15 cellular contexts compared by ENCODE assay signal in the genomic region with DNA sequence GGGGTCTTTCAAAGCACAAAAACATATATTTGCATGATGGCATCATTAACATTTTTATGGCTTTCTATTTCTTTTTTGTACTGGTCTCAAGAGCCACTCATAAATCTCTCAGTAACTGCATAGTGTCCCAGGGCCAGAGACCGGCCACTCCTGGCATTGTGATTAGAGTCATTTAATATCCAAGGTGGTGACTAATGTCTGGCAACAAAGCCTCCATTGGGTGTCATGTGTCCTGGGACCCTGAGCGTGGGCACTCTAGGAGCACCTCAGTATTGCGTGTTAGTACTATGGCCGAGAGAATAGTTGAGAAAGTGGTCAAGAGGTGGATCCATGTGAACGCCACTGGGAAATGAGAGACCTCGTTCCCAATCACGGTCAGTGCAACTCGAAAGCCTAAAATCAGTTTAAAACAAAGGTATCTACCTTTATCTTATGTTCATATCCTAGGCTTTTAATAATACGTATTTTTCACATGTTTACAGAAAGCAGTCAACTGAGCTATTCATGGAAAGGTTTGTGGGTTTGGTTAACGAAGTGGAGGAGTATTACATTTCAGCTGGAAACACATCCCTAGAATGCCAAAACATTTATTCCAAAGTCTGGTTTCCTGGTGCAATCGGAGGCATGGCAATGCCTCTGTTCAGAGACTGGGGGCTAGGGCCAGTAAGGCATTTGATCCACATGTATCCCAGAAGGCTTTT. TPM values are rescaled to one million over a fixed set of nuclear protein-coding genes. Genes with fewer than 3 reads are reported as not detected.
"Had no signal": no experiment of that assay in that cellular context is flagged by ENCODE, and none has a peak within 500 bp of the region (broad histone marks: within the 10 kb centered on the region; RNA-seq: fewer than 3 reads in every experiment).

No MANE protein-coding gene starts in this region.

- H3K4me3 ChIP-seq: cardiac muscle cell, sigmoid colon, tibial nerve had no signal

- DNase-seq: activated CD4-positive, alpha-beta T cell treated with anti-CD3 and anti-CD28 coated beads, Interleukin-2, amount 50 U/mL, for 48 hours; activated naive CD4-positive, alpha-beta T cell treated with anti-CD3 and anti-CD28 coated beads for 36 hours; dorsolateral prefrontal cortex; hippocampal formation; mesendoderm; sigmoid colon; stimulated activated CD4-positive, alpha-beta T cell treated with anti-CD3 and anti-CD28 coated beads, Interleukin-2, amount 100 ng/mL, for 48 hours; WERI-Rb-1 had no signal

- H3K9me3 ChIP-seq: sigmoid colon, tibial nerve had no signal

- H3K27ac ChIP-seq: cardiac muscle cell, dorsolateral prefrontal cortex, sigmoid colon, WERI-Rb-1 had no signal

- H3K36me3 ChIP-seq: cardiac muscle cell, sigmoid colon, tibial nerve, WERI-Rb-1 had no signal

- H3K9me3 Mint-ChIP-seq: activated naive CD4-positive, alpha-beta T cell treated with anti-CD3 and anti-CD28 coated beads for 36 hours; activated T-helper 2 cell treated with anti-CD3 and anti-CD28 coated beads, Interferon-gamma antibody, Interleukin-2, Interleukin-4, amounts not matched to agents 10 μg/mL and 5 μg/mL and 100 μg/mL, durations not matched to agents 14 hours and 24 hours and 36 hours; stimulated activated memory B cell treated with anti-CD40 and anti-IgM and Interleukin-4, amounts not matched to agents 10 μg/mL and 1 μg/mL and 100 μg/mL, for 72 hours; T-helper 1 cell treated with Interleukin-12 subunit alpha and Interleukin-12 subunit beta and Interleukin-4 antibody, amounts not matched to agents 30 μg/mL and 1 μg/mL, for 36 hours had no signal

- ATAC-seq: stimulated activated memory B cell treated with anti-CD40 and anti-IgM and Interleukin-4, amounts not matched to agents 10 μg/mL and 1 μg/mL and 100 μg/mL, for 72 hours had no signal

- H3K27ac Mint-ChIP-seq: activated naive CD4-positive, alpha-beta T cell treated with anti-CD3 and anti-CD28 coated beads for 36 hours; activated T-helper 2 cell treated with anti-CD3 and anti-CD28 coated beads, Interferon-gamma antibody, Interleukin-2, Interleukin-4, amounts not matched to agents 10 μg/mL and 5 μg/mL and 100 μg/mL, durations not matched to agents 14 hours and 24 hours and 36 hours; nephron progenitor cell; stimulated activated memory B cell treated with anti-CD40 and anti-IgM and Interleukin-4, amounts not matched to agents 10 μg/mL and 1 μg/mL and 100 μg/mL, for 72 hours; T-helper 1 cell treated with Interleukin-12 subunit alpha and Interleukin-12 subunit beta and Interleukin-4 antibody, amounts not matched to agents 30 μg/mL and 1 μg/mL, for 36 hours had no signal

- H3K4me3 Mint-ChIP-seq: activated naive CD4-positive, alpha-beta T cell treated with anti-CD3 and anti-CD28 coated beads for 36 hours; nephron progenitor cell; stimulated activated memory B cell treated with anti-CD40 and anti-IgM and Interleukin-4, amounts not matched to agents 10 μg/mL and 1 μg/mL and 100 μg/mL, for 72 hours; T-helper 1 cell treated with Interleukin-12 subunit alpha and Interleukin-12 subunit beta and Interleukin-4 antibody, amounts not matched to agents 30 μg/mL and 1 μg/mL, for 36 hours had no signal

- H3K36me3 Mint-ChIP-seq: stimulated activated memory B cell treated with anti-CD40 and anti-IgM and Interleukin-4, amounts not matched to agents 10 μg/mL and 1 μg/mL and 100 μg/mL, for 72 hours had no signal

RNA-seq across cellular contexts. Expression of gene ESR1, which starts 2.7 kb away (rescaled TPM):
- total RNA-seq: activated T-helper 2 cell treated with anti-CD3 and anti-CD28 coated beads, Interferon-gamma antibody, Interleukin-2, Interleukin-4, amounts not matched to agents 10 μg/mL and 5 μg/mL and 100 μg/mL, durations not matched to agents 14 hours and 24 hours and 36 hours; kidney epithelial cell had no signal
